In the genomic region with DNA sequence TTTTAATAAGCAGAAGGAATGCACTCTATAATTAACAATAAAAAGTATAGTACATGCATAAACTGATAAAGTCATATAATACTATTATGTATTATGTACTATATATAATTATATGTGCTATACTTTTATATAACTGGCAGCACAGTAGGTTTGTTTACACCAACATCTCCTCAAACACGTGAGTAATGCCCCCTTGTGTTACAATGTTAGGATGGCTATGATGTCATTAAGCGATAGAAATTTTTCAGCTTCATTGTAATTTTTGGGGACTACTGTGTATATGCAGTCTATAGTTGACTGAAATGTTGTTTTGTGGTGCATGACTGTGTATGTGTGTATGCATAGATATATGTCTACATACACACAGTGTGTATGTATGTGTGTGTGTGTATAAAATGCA, we compare ENCODE assay signal across 1 cellular context.
TF ChIP-seq lines count a peak whose summit lies in the region.

No MANE protein-coding gene starts in this region.

TF ChIP-seq in HEK293, 187 proteins besides CTCF, POLR2A, EP300 and RAD21 (continued from another document):
- TF ChIP-seq, protein P1, sequence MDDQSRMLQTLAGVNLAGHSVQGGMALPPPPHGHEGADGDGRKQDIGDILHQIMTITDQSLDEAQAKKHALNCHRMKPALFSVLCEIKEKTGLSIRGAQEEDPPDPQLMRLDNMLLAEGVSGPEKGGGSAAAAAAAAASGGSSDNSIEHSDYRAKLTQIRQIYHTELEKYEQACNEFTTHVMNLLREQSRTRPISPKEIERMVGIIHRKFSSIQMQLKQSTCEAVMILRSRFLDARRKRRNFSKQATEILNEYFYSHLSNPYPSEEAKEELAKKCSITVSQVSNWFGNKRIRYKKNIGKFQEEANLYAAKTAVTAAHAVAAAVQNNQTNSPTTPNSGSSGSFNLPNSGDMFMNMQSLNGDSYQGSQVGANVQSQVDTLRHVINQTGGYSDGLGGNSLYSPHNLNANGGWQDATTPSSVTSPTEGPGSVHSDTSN (CRISPR knock-in tag; IDR thresholded peaks at IDR 0.05), result no peak
- TF ChIP-seq, protein P2, sequence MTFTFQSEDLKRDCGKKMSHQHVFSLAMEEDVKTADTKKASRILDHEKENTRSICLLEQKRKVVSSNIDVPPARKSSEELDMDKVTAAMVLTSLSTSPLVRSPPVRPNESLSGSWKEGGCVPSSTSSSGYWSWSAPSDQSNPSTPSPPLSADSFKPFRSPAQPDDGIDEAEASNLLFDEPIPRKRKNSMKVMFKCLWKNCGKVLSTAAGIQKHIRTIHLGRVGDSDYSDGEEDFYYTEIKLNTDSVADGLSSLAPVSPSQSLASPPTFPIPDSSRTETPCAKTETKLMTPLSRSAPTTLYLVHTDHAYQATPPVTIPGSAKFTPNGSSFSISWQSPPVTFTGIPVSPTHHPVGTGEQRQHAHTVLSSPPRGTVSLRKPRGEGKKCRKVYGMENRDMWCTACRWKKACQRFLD (tag by site-specific recombination; IDR thresholded peaks at IDR 0.05), result no peak
- TF ChIP-seq ZFP3 (tag by site-specific recombination; IDR thresholded peaks at IDR 0.05; ENCODE audit: low read depth), result no peak
